Comparison of ENCODE assay signal across 8 cellular contexts in genomic region chr1:33158366-33158765, GRCh38.
"Had no signal": no experiment of that assay in that cellular context is flagged by ENCODE, and none has a peak within 500 bp of the region (broad histone marks: within the 10 kb centered on the region; RNA-seq: fewer than 3 reads in every experiment).

No MANE protein-coding gene starts in this region.

- FAIRE-seq: G401.6, GM12878, GM12891, GM12892, GM18507, GM19239 had no signal

- DNase-seq: GDM1, GF-D8 had no signal

- ATAC-seq: GM12878 had no signal

- H3K4me3 ChIP-seq: GM12878 had no signal
